In the genomic region with DNA sequence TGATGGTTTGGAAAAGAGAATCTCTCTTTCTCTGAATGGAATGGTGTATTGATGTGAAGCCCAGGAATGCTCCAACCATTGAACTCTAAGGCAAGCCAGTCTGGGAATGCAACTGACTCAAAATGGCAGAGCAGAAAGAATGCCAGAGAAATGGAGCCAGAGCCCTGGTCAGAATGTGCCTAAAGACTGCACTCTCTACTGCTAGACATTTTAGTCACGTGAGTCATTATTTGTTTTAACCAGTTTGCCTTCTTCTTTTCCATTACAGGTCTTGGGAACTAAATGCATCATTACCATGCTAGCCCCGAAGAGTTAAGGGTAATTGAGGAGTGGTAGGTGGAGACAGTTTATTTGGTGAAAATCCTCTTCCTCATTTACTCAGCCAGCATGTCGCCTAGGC, we compare ENCODE assay signal across 23 cellular contexts.
"Had no signal": no experiment of that assay in that cellular context is flagged by ENCODE, and none has a peak within 500 bp of the region (broad histone marks: within the 10 kb centered on the region; RNA-seq: fewer than 3 reads in every experiment).

No MANE protein-coding gene starts in this region.

- ATAC-seq: gastrocnemius medialis, heart right ventricle, left lung, lower lobe of right lung, sciatic nerve had no signal

- H3K36me3 Mint-ChIP-seq: memory B cell, naive B cell, type B pancreatic cell had no signal

- DNase-seq: cortex of kidney; dorsolateral prefrontal cortex; effector CD8-positive, alpha-beta T cell; gastrocnemius medialis; heart right ventricle; hypothalamus; left lung; lower lobe of right lung; midbrain; naive B cell; occipital lobe; retina; stimulated activated CD4-positive, alpha-beta T cell treated with anti-CD3 and anti-CD28 coated beads, Interleukin-12 subunit alpha, Interleukin-12 subunit beta, amount 100 ng/mL, for 4 hours; stimulated activated naive CD4-positive, alpha-beta T cell; thyroid gland had no signal

- H3K4me3 ChIP-seq: dorsolateral prefrontal cortex, esophagus muscularis mucosa, gastrocnemius medialis, heart right ventricle, left lung, lower lobe of right lung, prostate gland, skin epidermis, suprapubic skin, thyroid gland had no signal

- H3K4me3 Mint-ChIP-seq: memory B cell, naive B cell, nephron, type B pancreatic cell had no signal

- H3K27ac Mint-ChIP-seq: memory B cell, naive B cell, nephron, type B pancreatic cell had no signal

- H3K4me1 Mint-ChIP-seq: memory B cell, naive B cell, nephron had no signal

- H3K27me3 Mint-ChIP-seq: memory B cell had no signal
